ENCODE assay signal across 30 cellular contexts in genomic region chr9:27469583-27469982, GRCh38. TPM values are rescaled to one million over a fixed set of nuclear protein-coding genes. Genes with fewer than 3 reads are reported as not detected.
"Had no signal": no experiment of that assay in that cellular context is flagged by ENCODE, and none has a peak within 500 bp of the region (broad histone marks: within the 10 kb centered on the region; RNA-seq: fewer than 3 reads in every experiment).

No MANE protein-coding gene starts in this region.

- H3K27me3 ChIP-seq: hepatocyte, neural progenitor cell, right atrium auricular region, stomach had no signal

- H3K36me3 ChIP-seq: esophagus muscularis mucosa, left ventricle myocardium inferior, neural progenitor cell, right atrium auricular region, stomach had no signal

- H3K4me3 ChIP-seq: esophagus muscularis mucosa, hepatocyte, left ventricle myocardium inferior, neural progenitor cell, right atrium auricular region, stomach had no signal

- H3K9ac ChIP-seq: neural progenitor cell had no signal

- H3K4me1 Mint-ChIP-seq: immature natural killer cell, T-helper 17 cell had no signal

- H3K27me3 Mint-ChIP-seq: activated CD4-positive, alpha-beta memory T cell treated with anti-CD3 and anti-CD28 coated beads for 36 hours; brain; progenitor cell of endocrine pancreas; T-helper 17 cell had no signal

- ATAC-seq: activated T-cell treated with anti-CD3 and anti-CD28 coated beads, Interleukin-2, amount 50 U/mL, for 72 hours; effector memory CD8-positive, alpha-beta T cell; T-helper 17 cell had no signal

- DNase-seq: activated CD4-positive, alpha-beta memory T cell treated with anti-CD3 and anti-CD28 coated beads for 36 hours; activated CD4-positive, alpha-beta T cell treated with anti-CD3 and anti-CD28 coated beads for 48 hours; activated effector memory CD4-positive, alpha-beta T cell treated with Interleukin-2 at 50 U/mL for 16 hours; activated naive CD4-positive, alpha-beta T cell treated with anti-CD3 and anti-CD28 coated beads, Interleukin-2, amount 10 ng/mL, durations not matched to agents 7 days and 5 days; activated T-cell treated with anti-CD3 and anti-CD28 coated beads, Interleukin-2, amount 50 U/mL, for 72 hours; aorta; effector memory CD8-positive, alpha-beta T cell; glutamatergic neuron; immature natural killer cell; left ventricle myocardium inferior; stimulated activated CD4-positive, alpha-beta T cell treated with anti-CD3 and anti-CD28 coated beads, Interleukin-12 subunit alpha, Interleukin-12 subunit beta, amount 100 ng/mL, for 4 hours; stimulated activated CD4-positive, alpha-beta T cell treated with anti-CD3 and anti-CD28 coated beads, Interleukin-4, amount 100 ng/mL, for 4 hours; stomach; SW 1271; T-helper 17 cell had no signal

- H3K4me3 Mint-ChIP-seq: activated CD4-positive, alpha-beta memory T cell treated with anti-CD3 and anti-CD28 coated beads for 36 hours; activated naive CD4-positive, alpha-beta T cell treated with anti-CD3 and anti-CD28 coated beads, Interleukin-2, amount 10 ng/mL, durations not matched to agents 7 days and 5 days; activated T-cell treated with anti-CD3 and anti-CD28 coated beads, Interleukin-2, amount 50 U/mL, for 72 hours; effector memory CD8-positive, alpha-beta T cell; immature natural killer cell; neural progenitor cell; T-helper 17 cell had no signal

- H3K9me3 Mint-ChIP-seq: activated CD4-positive, alpha-beta memory T cell treated with anti-CD3 and anti-CD28 coated beads for 36 hours; brain; effector memory CD8-positive, alpha-beta T cell had no signal

- H3K27ac Mint-ChIP-seq: activated CD4-positive, alpha-beta memory T cell treated with anti-CD3 and anti-CD28 coated beads for 36 hours; activated naive CD4-positive, alpha-beta T cell treated with anti-CD3 and anti-CD28 coated beads, Interleukin-2, amount 10 ng/mL, durations not matched to agents 7 days and 5 days; activated T-cell treated with anti-CD3 and anti-CD28 coated beads, Interleukin-2, amount 50 U/mL, for 72 hours; effector memory CD8-positive, alpha-beta T cell; immature natural killer cell; progenitor cell of endocrine pancreas; T-helper 17 cell had no signal

- H3K27ac ChIP-seq: esophagus muscularis mucosa, hepatocyte, left ventricle myocardium inferior, right atrium auricular region had no signal

- H3K9me3 ChIP-seq: esophagus muscularis mucosa, left ventricle myocardium inferior, right atrium auricular region, stomach had no signal

- H3K4me1 ChIP-seq: right atrium auricular region had no signal

- H3K36me3 Mint-ChIP-seq: activated CD4-positive, alpha-beta memory T cell treated with anti-CD3 and anti-CD28 coated beads for 36 hours; activated naive CD4-positive, alpha-beta T cell treated with anti-CD3 and anti-CD28 coated beads, Interleukin-2, amount 10 ng/mL, durations not matched to agents 7 days and 5 days; immature natural killer cell had no signal

RNA-seq across cellular contexts. Expression of gene IFNK, which starts 54.5 kb away (rescaled TPM):
- total RNA-seq: activated CD4-positive, alpha-beta memory T cell treated with anti-CD3 and anti-CD28 coated beads for 36 hours; activated T-cell treated with anti-CD3 and anti-CD28 coated beads, Interleukin-2, amount 50 U/mL, for 72 hours; aorta; cardiac septum; dermis microvascular lymphatic vessel endothelial cell; endothelial cell of umbilical vein; esophagus muscularis mucosa; frontal cortex; hepatocyte; kidney epithelial cell; left ventricle myocardium inferior; lung microvascular endothelial cell; myocyte; omental fat pad; progenitor cell of endocrine pancreas; right atrium auricular region; stomach; T-helper 17 cell; urinary bladder had no signal
